1 cellular context compared by ENCODE assay signal in genomic region chr6:37170273-37171140, GRCh38.
TF ChIP-seq lines count a peak whose summit lies in the region.

No MANE protein-coding gene starts in this region.

TF ChIP-seq in GM12878, 131 proteins besides CTCF, POLR2A, EP300 and RAD21 (continued from another document):
- TF ChIP-seq E4F1 (IDR thresholded peaks at IDR 0.05; ENCODE audit: borderline replicate concordance, partially characterized antibody) (no peak), NR2C1 (IDR thresholded peaks at IDR 0.05) (no peak), EED (IDR thresholded peaks at IDR 0.05; ENCODE audit: low read depth) (peak; percentile 68), KLF5 (IDR thresholded peaks at IDR 0.05; ENCODE audit: partially characterized antibody) (no peak), ASH2L (IDR thresholded peaks at IDR 0.05; ENCODE audit: borderline replicate concordance, low read depth) (no peak), YBX1 (IDR thresholded peaks at IDR 0.05) (no peak), RB1 (IDR thresholded peaks at IDR 0.05; ENCODE audit: borderline replicate concordance) (no peak), ATF2 (IDR thresholded peaks at IDR 0.05; ENCODE audit: low read length) (no peak)
